Comparison of ENCODE assay signal across 1 cellular context in genomic region chr7:135662373-135663114, GRCh38.
TF ChIP-seq lines count a peak whose summit lies in the region.

TSS of gene STMP1 (plus strand) at chr7:135662514.

TF ChIP-seq in HepG2, 621 proteins besides CTCF, POLR2A, EP300 and RAD21 (continued from another document and continues in another):
- TF ChIP-seq ZNF10 (CRISPR knock-in tag; IDR thresholded peaks at IDR 0.05; ENCODE audit: borderline replicate concordance, low read depth) (no peak), CEBPB (IDR thresholded peaks at IDR 0.05; ENCODE audit: borderline replicate concordance, low read depth, low read length) (peak; percentile 82), MLXIP (CRISPR knock-in tag; IDR thresholded peaks at IDR 0.05; ENCODE audit: borderline replicate concordance) (peak; percentile 80; the same call in 1 of the 2 replicates), ZNF550 (CRISPR knock-in tag; IDR thresholded peaks at IDR 0.05; ENCODE audit: borderline replicate concordance) (no peak), DBP (CRISPR knock-in tag; IDR thresholded peaks at IDR 0.05; ENCODE audit: not compliant biosample characterization) (peak; percentile 53), EED (CRISPR knock-in tag; IDR thresholded peaks at IDR 0.05) (peak; percentile 93), MAX (IDR thresholded peaks at IDR 0.05) (peak; percentile 84), CHD2 (IDR thresholded peaks at IDR 0.05; ENCODE audit: low read depth, low read length) (no peak), NCOR1 (IDR thresholded peaks at IDR 0.05; ENCODE audit: borderline replicate concordance, low read length) (no peak), HNF1B (CRISPR knock-in tag; IDR thresholded peaks at IDR 0.05) (no peak), ZBTB14 (CRISPR knock-in tag; IDR thresholded peaks at IDR 0.05) (peak; percentile 52; the same call in 1 of the 2 replicates), ZNF251 (CRISPR knock-in tag; IDR thresholded peaks at IDR 0.05) (0 out of 2 replicates have a peak, but pooled peaks have one; percentile 32), ZHX2 (IDR thresholded peaks at IDR 0.05; ENCODE audit: low read depth) (no peak; the same call in 1 of the 2 replicates), ZHX2 (CRISPR knock-in tag; IDR thresholded peaks at IDR 0.05; ENCODE audit: borderline replicate concordance) (peak; percentile 92), AFF4 (CRISPR knock-in tag; IDR thresholded peaks at IDR 0.05) (no peak; the same call in 1 of the 2 replicates), HDAC2 (CRISPR knock-in tag; IDR thresholded peaks at IDR 0.05) (peak; percentile 58; the same call in 1 of the 2 replicates), HMGXB3 (CRISPR knock-in tag; IDR thresholded peaks at IDR 0.05; ENCODE audit: borderline replicate concordance) (peak; percentile 40; the same call in 1 of the 2 replicates), THAP11 (CRISPR knock-in tag; IDR thresholded peaks at IDR 0.05) (peak; percentile 93), GFI1 (CRISPR knock-in tag; IDR thresholded peaks at IDR 0.05; ENCODE audit: borderline replicate concordance) (peak; percentile 83; the same call in 1 of the 2 replicates), THRA (CRISPR knock-in tag; IDR thresholded peaks at IDR 0.05; ENCODE audit: borderline replicate concordance) (peak; percentile 41; the same call in 1 of the 2 replicates), ZNF740 (CRISPR knock-in tag; IDR thresholded peaks at IDR 0.05) (peak; percentile 96), SALL2 (CRISPR knock-in tag; IDR thresholded peaks at IDR 0.05) (peak; percentile 97), ZIK1 (CRISPR knock-in tag; IDR thresholded peaks at IDR 0.05; ENCODE audit: borderline replicate concordance, low read depth) (no peak), SRSF1 (optimal IDR thresholded peaks at IDR 0.05; ENCODE audit: low read depth, low read length) (peak; percentile 94), PAWR (CRISPR knock-in tag; IDR thresholded peaks at IDR 0.05; ENCODE audit: borderline replicate concordance) (no peak)
